Comparison of ENCODE assay signal across 35 cellular contexts in genomic region chr11:6986487-6986886, GRCh38.
"Had no signal": no experiment of that assay in that cellular context is flagged by ENCODE, and none has a peak within 500 bp of the region (broad histone marks: within the 10 kb centered on the region; RNA-seq: fewer than 3 reads in every experiment).

No MANE protein-coding gene starts in this region.

- H3K36me3 ChIP-seq: MG63 had no signal

- DNase-seq: Kasumi-1, MG63, MM.1S, MV-4-11, NCI-H1048, NCI-H1092, NCI-H1092 treated with DMSO at 0.1 percent for 48 hours, NCI-H1105, NCI-H1105 treated with DMSO at 0.1 percent for 48 hours, NCI-H1417, NCI-H1417 treated with DMSO at 0.1 percent for 48 hours, NCI-H1436, NCI-H1436 treated with DMSO at 0.1 percent for 48 hours, NCI-H146, NCI-H1694, NCI-H1694 treated with DMSO at 0.1 percent for 48 hours, NCI-H187, NCI-H187 treated with DMSO at 0.1 percent for 48 hours, NCI-H1930, NCI-H2029, NCI-H2029 treated with DMSO at 0.1 percent for 48 hours, NCI-H2081, NCI-H2081 treated with DMSO at 0.1 percent for 48 hours, NCI-H2107, NCI-H2171, NCI-H2171 treated with DMSO at 0.1 percent for 48 hours, NCI-H2227 treated with DMSO at 0.1 percent for 48 hours, NCI-H226, NCI-H345, NCI-H446, NCI-H446 treated with DMSO at 0.1 percent for 48 hours, NCI-H510A, NCI-H510A treated with DMSO at 0.1 percent for 48 hours, NCI-H524, NCI-H524 treated with DMSO at 0.1 percent for 48 hours had no signal

- H3K4me3 ChIP-seq: MG63 had no signal
